ENCODE assay signal across 1 cellular context in the genomic region with DNA sequence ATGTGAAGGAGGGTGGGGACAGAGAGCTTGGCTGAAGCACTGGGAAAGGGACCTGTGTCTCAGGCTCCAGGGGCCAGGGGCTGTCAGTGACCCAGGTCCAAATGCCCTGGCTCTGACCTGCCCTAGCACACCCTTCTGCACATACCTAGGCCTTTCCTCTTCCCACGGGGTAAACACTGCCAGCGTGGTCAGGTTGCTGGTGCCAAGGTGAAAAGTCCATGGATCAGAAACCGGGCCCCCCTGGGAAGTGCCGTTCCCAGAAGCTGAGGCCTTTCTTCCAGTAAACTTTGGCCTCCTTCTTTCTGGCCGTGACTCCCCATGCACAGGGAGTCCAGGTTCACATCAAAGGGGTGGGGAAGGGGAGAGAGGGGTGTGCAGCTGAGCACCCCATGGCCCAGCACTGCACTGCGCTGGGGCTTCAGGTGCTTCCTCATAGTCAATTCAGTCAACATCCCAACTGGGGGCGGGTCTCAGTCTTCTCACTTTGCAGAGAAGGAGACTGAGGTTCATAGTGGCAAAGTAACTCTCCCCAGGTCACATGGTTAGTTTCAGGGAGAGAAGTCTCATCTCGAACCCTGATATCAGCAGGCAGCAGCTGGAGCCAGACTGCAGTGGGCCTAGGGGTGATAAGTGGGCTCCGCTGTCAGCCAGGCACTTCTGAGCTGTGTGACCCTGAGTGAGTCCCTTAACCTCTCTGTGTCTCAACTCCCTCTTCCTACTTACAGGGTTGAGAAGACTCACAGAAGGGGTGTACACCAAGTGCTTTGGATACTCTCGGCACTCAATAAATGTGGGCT.
TF ChIP-seq lines count a peak whose summit lies in the region.

No MANE protein-coding gene starts in this region.

TF ChIP-seq in liver, 16 proteins besides CTCF, POLR2A, EP300 and RAD21 (continued from another document):
- no peak for TF ChIP-seq TAF1 (conservative IDR thresholded peaks at IDR 0.05)
- peak in 1 of 2 donors; percentile 86 for TF ChIP-seq EGR1 (IDR thresholded peaks at IDR 0.05; ENCODE audit: low read depth in 2 of 2)
- TF ChIP-seq FOXA2 (IDR thresholded peaks at IDR 0.05), result peak; percentile 88
- peak; percentile 87 for TF ChIP-seq HNF4G (IDR thresholded peaks at IDR 0.05)
- peak; percentile 98 for TF ChIP-seq SP1 (IDR thresholded peaks at IDR 0.05)
- TF ChIP-seq, protein P1, sequence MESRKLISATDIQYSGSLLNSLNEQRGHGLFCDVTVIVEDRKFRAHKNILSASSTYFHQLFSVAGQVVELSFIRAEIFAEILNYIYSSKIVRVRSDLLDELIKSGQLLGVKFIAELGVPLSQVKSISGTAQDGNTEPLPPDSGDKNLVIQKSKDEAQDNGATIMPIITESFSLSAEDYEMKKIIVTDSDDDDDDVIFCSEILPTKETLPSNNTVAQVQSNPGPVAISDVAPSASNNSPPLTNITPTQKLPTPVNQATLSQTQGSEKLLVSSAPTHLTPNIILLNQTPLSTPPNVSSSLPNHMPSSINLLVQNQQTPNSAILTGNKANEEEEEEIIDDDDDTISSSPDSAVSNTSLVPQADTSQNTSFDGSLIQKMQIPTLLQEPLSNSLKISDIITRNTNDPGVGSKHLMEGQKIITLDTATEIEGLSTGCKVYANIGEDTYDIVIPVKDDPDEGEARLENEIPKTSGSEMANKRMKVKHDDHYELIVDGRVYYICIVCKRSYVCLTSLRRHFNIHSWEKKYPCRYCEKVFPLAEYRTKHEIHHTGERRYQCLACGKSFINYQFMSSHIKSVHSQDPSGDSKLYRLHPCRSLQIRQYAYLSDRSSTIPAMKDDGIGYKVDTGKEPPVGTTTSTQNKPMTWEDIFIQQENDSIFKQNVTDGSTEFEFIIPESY (IDR thresholded peaks at IDR 0.05), result peak; percentile 95
